In genomic region chr12:54358620-54358944, GRCh38 we compare ENCODE assay signal across 9 cellular contexts. TPM values are rescaled to one million over a fixed set of nuclear protein-coding genes. Genes with fewer than 3 reads are reported as not detected.
DNase-seq lines count a peak whose midpoint lies in the region; ATAC-seq and TF ChIP-seq lines count a peak whose summit lies in the region.
"Had no signal": no experiment of that assay in that cellular context is flagged by ENCODE, and none has a peak within 500 bp of the region (broad histone marks: within the 10 kb centered on the region; RNA-seq: fewer than 3 reads in every experiment).

No MANE protein-coding gene starts in this region.

- peak overlapping the region; percentile 98 for H3K4me2 ChIP-seq in KMS-11

- 3 to 4% methylated on average over 4 to 7 of the region's 7 CpGs for WGBS in endodermal cell (ENCODE audit: insufficient coverage in 1 of 2, insufficient read length in 1 of 2), 2 experiments

- peak overlapping the region; percentile 96 for H2AFZ ChIP-seq in KMS-11 (ENCODE audit: low read depth)

- TF ChIP-seq CTCF in AG04450 (IDR thresholded peaks at IDR 0.05; ENCODE audit: low read depth, low read length) (no peak), KMS-11 (conservative IDR thresholded peaks at IDR 0.05; ENCODE audit: low read depth, low read length) (0 out of 2 replicates have a peak, but pooled peaks have one; percentile 17), endodermal cell (conservative IDR thresholded peaks at IDR 0.05) (no peak), GM13976 (IDR thresholded peaks at IDR 0.05; ENCODE audit: borderline replicate concordance, control extremely low read depth, extremely low read depth, insufficient read depth, missing control alignments) (no peak), GM13977 (IDR thresholded peaks at IDR 0.05; ENCODE audit: extremely low read depth, insufficient read depth, missing control alignments) (no peak)

- H3K36me3 Mint-ChIP-seq in endodermal cell (ENCODE audit: low read depth): no peaks in the 10 kb centered on the region
- no peaks in the 10 kb centered on the region for H3K36me3 Mint-ChIP-seq in naive thymus-derived CD4-positive, alpha-beta T cell
- peaks cover 0 to 6% of the 10 kb centered on the region in 2 donors for H3K36me3 Mint-ChIP-seq in stimulated activated naive B cell treated with anti-CD40 and anti-IgM and Interleukin-4, amounts not matched to agents 10 μg/mL and 1 μg/mL and 100 μg/mL, for 72 hours
- H3K36me3 Mint-ChIP-seq: naive B cell had no signal

- H3K9ac ChIP-seq in KMS-11 (peak overlapping the region; percentile 62), endodermal cell (ENCODE audit: extremely low read depth, low read length, poor library complexity, severe bottlenecking) (peak overlapping the region; percentile 72)

- CTCF ChIA-PET in AG04450 (lab: Charles Lee): interaction anchor here (0.7 to 7.0 kb wide), 12 partner anchors 10 to 144 kb away, joined by 3 to 48 read pairs (median 18); partner anchors contain the start of gene COPZ1
- CTCF ChIA-PET in naive thymus-derived CD4-positive, alpha-beta T cell (lab: Charles Lee): interaction anchor here (1.0 to 4.0 kb wide), 12 partner anchors 10 to 143 kb away, joined by 3 to 41 read pairs (median 5); partner anchors contain the start of genes CBX5 and COPZ1

- peak overlapping the region; percentile 65 for H3K4me3 ChIP-seq in AG04450 (ENCODE audit: low read depth, low read length)
- H3K4me3 ChIP-seq in KMS-11 (IDR thresholded peaks at IDR 0.05; ENCODE audit: insufficient read depth, low read depth, low read length): peak overlapping the region; percentile 79
- H3K4me3 ChIP-seq in endodermal cell (ENCODE audit: low read length): peak overlapping the region; percentile 92
- H3K4me3 ChIP-seq in naive thymus-derived CD4-positive, alpha-beta T cell (ENCODE audit: low read length): peak overlapping the region; percentile 88

- no peaks in the 10 kb centered on the region for H3K36me3 ChIP-seq in KMS-11 (ENCODE audit: insufficient read depth)
- no peaks in the 10 kb centered on the region for H3K36me3 ChIP-seq in endodermal cell (ENCODE audit: control insufficient read depth, insufficient read depth, low read length)
- no peaks in the 10 kb centered on the region for H3K36me3 ChIP-seq in naive thymus-derived CD4-positive, alpha-beta T cell (ENCODE audit: control insufficient read depth in 2 of 3, insufficient read depth in 3 of 3, low read length in 3 of 3)

- POLR2A ChIA-PET in AG04450 (lab: Yijun Ruan, JAX): interaction anchor here (0.5 to 2.6 kb wide), 12 partner anchors 12 to 138 kb away, joined by 3 to 18 read pairs (median 6); partner anchors contain the start of genes CBX5, COPZ1 and HNRNPA1
- POLR2A ChIA-PET in naive thymus-derived CD4-positive, alpha-beta T cell (lab: Charles Lee): interaction anchor here (0.7 to 5.6 kb wide), 16 partner anchors 10 to 144 kb away, joined by 3 to 68 read pairs (median 6); partner anchors contain the start of genes CBX5, COPZ1 and HNRNPA1

- no peak overlapping the region for H3K4me3 Mint-ChIP-seq in endodermal cell
- H3K4me3 Mint-ChIP-seq in naive thymus-derived CD4-positive, alpha-beta T cell: no peak overlapping the region
- no peak overlapping the region for H3K4me3 Mint-ChIP-seq in stimulated activated naive B cell treated with anti-CD40 and anti-IgM and Interleukin-4, amounts not matched to agents 10 μg/mL and 1 μg/mL and 100 μg/mL, for 72 hours
- H3K4me3 Mint-ChIP-seq: naive B cell had no signal

- no peaks in the 10 kb centered on the region for H4K20me1 ChIP-seq in KMS-11 (ENCODE audit: insufficient read depth)

- ATAC-seq in naive thymus-derived CD4-positive, alpha-beta T cell: no peak
- ATAC-seq in stimulated activated naive B cell treated with anti-CD40 and anti-IgM and Interleukin-4, amounts not matched to agents 10 μg/mL and 1 μg/mL and 100 μg/mL, for 72 hours (replicated peaks): no peak

- H3K79me2 ChIP-seq in KMS-11 (ENCODE audit: insufficient read depth, low read depth): no peaks in the 10 kb centered on the region

- H3K27ac Mint-ChIP-seq in endodermal cell: no peak overlapping the region
- H3K27ac Mint-ChIP-seq in naive thymus-derived CD4-positive, alpha-beta T cell: no peak overlapping the region
- H3K27ac Mint-ChIP-seq in stimulated activated naive B cell treated with anti-CD40 and anti-IgM and Interleukin-4, amounts not matched to agents 10 μg/mL and 1 μg/mL and 100 μg/mL, for 72 hours: no peak overlapping the region
- H3K27ac Mint-ChIP-seq: naive B cell had no signal

- no peaks in the 10 kb centered on the region for H3K9me3 ChIP-seq in AG04450 (ENCODE audit: control insufficient read depth, insufficient read depth, low read length)
- H3K9me3 ChIP-seq in endodermal cell (ENCODE audit: control insufficient read depth, low read length): no peaks in the 10 kb centered on the region
- H3K9me3 ChIP-seq in naive thymus-derived CD4-positive, alpha-beta T cell (ENCODE audit: control insufficient read depth in 2 of 3, low read length in 3 of 3): no peaks in the 10 kb centered on the region

- H3K27ac ChIP-seq in AG04450 (ENCODE audit: low read depth, low read length) (peak overlapping the region; percentile 67), KMS-11 (peak overlapping the region; percentile 26), endodermal cell (ENCODE audit: low read depth, low read length) (peak overlapping the region; percentile 86)
- peak overlapping the region; percentile 85 for H3K27ac ChIP-seq in naive thymus-derived CD4-positive, alpha-beta T cell (ENCODE audit: low read depth, low read length)

- peaks cover 15% of the 10 kb centered on the region for H3K4me1 Mint-ChIP-seq in endodermal cell
- H3K4me1 Mint-ChIP-seq in naive thymus-derived CD4-positive, alpha-beta T cell: peaks cover 5 to 23% (median 13%) of the 10 kb centered on the region in 7 donors
- H3K4me1 Mint-ChIP-seq in stimulated activated naive B cell treated with anti-CD40 and anti-IgM and Interleukin-4, amounts not matched to agents 10 μg/mL and 1 μg/mL and 100 μg/mL, for 72 hours: peaks cover 13 to 19% of the 10 kb centered on the region in 2 donors

- DNase-seq in AG04450 (ENCODE audit: low read depth, low spot score) (no peak), endodermal cell (no peak), GM13976 (ENCODE audit: low spot score) (no peak), NCI-H2171 (lab: John Stamatoyannopoulos, UW) (no peak), GM13977 (ENCODE audit: low spot score) (no peak)
- no peak for DNase-seq in naive thymus-derived CD4-positive, alpha-beta T cell
- no peak for DNase-seq in stimulated activated naive B cell treated with anti-CD40 and anti-IgM and Interleukin-4, amounts not matched to agents 10 μg/mL and 1 μg/mL and 100 μg/mL, for 72 hours

- no peaks in the 10 kb centered on the region for H3K9me3 Mint-ChIP-seq in endodermal cell
- H3K9me3 Mint-ChIP-seq in naive thymus-derived CD4-positive, alpha-beta T cell: no peaks in the 10 kb centered on the region
- no peaks in the 10 kb centered on the region for H3K9me3 Mint-ChIP-seq in stimulated activated naive B cell treated with anti-CD40 and anti-IgM and Interleukin-4, amounts not matched to agents 10 μg/mL and 1 μg/mL and 100 μg/mL, for 72 hours
- H3K9me3 Mint-ChIP-seq: naive B cell had no signal

- H3K27me3 Mint-ChIP-seq in endodermal cell (ENCODE audit: insufficient read depth): peaks cover 9% of the 10 kb centered on the region
- no peaks in the 10 kb centered on the region for H3K27me3 Mint-ChIP-seq in naive thymus-derived CD4-positive, alpha-beta T cell
- no peaks in the 10 kb centered on the region for H3K27me3 Mint-ChIP-seq in stimulated activated naive B cell treated with anti-CD40 and anti-IgM and Interleukin-4, amounts not matched to agents 10 μg/mL and 1 μg/mL and 100 μg/mL, for 72 hours
- H3K27me3 Mint-ChIP-seq: naive B cell had no signal

- intact Hi-C loops in naive thymus-derived CD4-positive, alpha-beta T cell (cut with micrococcal nuclease): loop anchor here in 1 of 2 donors (1.0 to 2.0 kb wide), 2 partner anchors 54 to 169 kb away; no protein-coding TSS in a partner anchor

- in situ Hi-C loops in GM13976 (cut with MboI; ENCODE audit: low sequenced_read_pairs, unreplicated experiment) (no loop called here), GM13977 (cut with MboI; ENCODE audit: low pct_unique_long_range_greater_than_20kb, low sequenced_read_pairs, unreplicated experiment) (loop anchor here (25.0 kb wide), 1 partner anchor 346 kb away; the partner anchor contains the start of genes HOXC8 and HOXC9)

- peaks cover 24% of the 10 kb centered on the region for H3K4me1 ChIP-seq in KMS-11 (ENCODE audit: low read depth, poor library complexity, severe bottlenecking)
- peaks cover 26% of the 10 kb centered on the region for H3K4me1 ChIP-seq in endodermal cell (ENCODE audit: control insufficient read depth, insufficient read depth, low read length)
- peaks cover 5 to 15% of the 10 kb centered on the region in 2 donors for H3K4me1 ChIP-seq in naive thymus-derived CD4-positive, alpha-beta T cell (ENCODE audit: control insufficient read depth in 2 of 2, insufficient read depth in 2 of 2, low read length in 2 of 2)

- no peaks in the 10 kb centered on the region for H3K27me3 ChIP-seq in AG04450 (ENCODE audit: control insufficient read depth, insufficient read depth, low read length)
- H3K27me3 ChIP-seq in KMS-11 (ENCODE audit: insufficient read depth, low read depth): peaks cover 28% of the 10 kb centered on the region
- no peaks in the 10 kb centered on the region for H3K27me3 ChIP-seq in endodermal cell (ENCODE audit: control insufficient read depth, insufficient read depth, low read length, poor library complexity, severe bottlenecking)
- H3K27me3 ChIP-seq in naive thymus-derived CD4-positive, alpha-beta T cell (ENCODE audit: control insufficient read depth in 2 of 2, insufficient read depth in 2 of 2, low read length in 2 of 2): no peaks in the 10 kb centered on the region

RNA-seq across cellular contexts. Expression of gene GPR84, which starts 5.7 kb away (rescaled TPM):
- polyA plus RNA-seq in AG04450 (2011; rRNA removed): not detected in 2 replicates
- not detected in 2 replicates for polyA minus RNA-seq in AG04450 (2011; rRNA and poly(A)+ RNA removed)
- not detected for total RNA-seq in endodermal cell
- 0.11 TPM for polyA plus RNA-seq in endodermal cell (2013, experiment 1 of 2)
- polyA plus RNA-seq in endodermal cell (2013, experiment 2 of 2): not detected
- 10 to 100 TPM in 1 of 5 experiments, 1 to 10 TPM in 2, not detected in 2; 1.2 to 13.1 (median 3.9) TPM for total RNA-seq in naive thymus-derived CD4-positive, alpha-beta T cell
- polyA plus RNA-seq in naive thymus-derived CD4-positive, alpha-beta T cell: not detected

RNA-seq across cellular contexts. Expression of gene ZNF385A, which starts 26.0 kb away (rescaled TPM):
- 1.5 and 2.8 TPM in 2 replicates for polyA plus RNA-seq in AG04450 (2011; rRNA removed)
- 2.9 and 3.1 TPM in 2 replicates for polyA minus RNA-seq in AG04450 (2011; rRNA and poly(A)+ RNA removed)
- total RNA-seq in endodermal cell: 10 to 100 TPM; 10.5 to 16.3 TPM
- polyA plus RNA-seq in endodermal cell (2013, experiment 1 of 2): 39.3 TPM
- 35.5 TPM for polyA plus RNA-seq in endodermal cell (2013, experiment 2 of 2)
- 10 to 100 TPM in 1 of 5 experiments, 1 to 10 TPM in 4; 1.3 to 69.9 (median 1.4) TPM for total RNA-seq in naive thymus-derived CD4-positive, alpha-beta T cell
- under 1 TPM; 0.39 to 0.78 TPM for polyA plus RNA-seq in naive thymus-derived CD4-positive, alpha-beta T cell

RNA-seq across cellular contexts. Expression of gene COPZ1, which starts 33.7 kb away (rescaled TPM):
- polyA plus RNA-seq in AG04450 (2011; rRNA removed): 355 and 404 TPM in 2 replicates
- polyA minus RNA-seq in AG04450 (2011; rRNA and poly(A)+ RNA removed): 137 and 153 TPM in 2 replicates
- 100 to 1,000 TPM; 153 to 183 TPM for total RNA-seq in endodermal cell
- polyA plus RNA-seq in endodermal cell (2013, experiment 1 of 2): 138 TPM
- 134 TPM for polyA plus RNA-seq in endodermal cell (2013, experiment 2 of 2)
- 100 to 1,000 TPM in 1 of 5 experiments, 10 to 100 TPM in 4; 47.5 to 141 (median 80.0) TPM for total RNA-seq in naive thymus-derived CD4-positive, alpha-beta T cell
- polyA plus RNA-seq in naive thymus-derived CD4-positive, alpha-beta T cell: 100 to 1,000 TPM; 131 to 171 TPM

RNA-seq across cellular contexts. Expression of gene NFE2, which starts 57.8 kb away (rescaled TPM):
- 0.25 and 0.37 TPM in 2 replicates for polyA plus RNA-seq in AG04450 (2011; rRNA removed)
- 0.30 and 0.41 TPM in 2 replicates for polyA minus RNA-seq in AG04450 (2011; rRNA and poly(A)+ RNA removed)
- total RNA-seq in endodermal cell: 1 to 10 TPM; 2.7 TPM
- 1.8 TPM for polyA plus RNA-seq in endodermal cell (2013, experiment 1 of 2)
- 1.6 TPM for polyA plus RNA-seq in endodermal cell (2013, experiment 2 of 2)
- 10 to 100 TPM in 1 of 5 experiments, 1 to 10 TPM in 1, not detected in 3; 2.0 to 23.3 TPM for total RNA-seq in naive thymus-derived CD4-positive, alpha-beta T cell
- under 1 TPM in 1 of 2 donors, not detected in 1; 0.61 TPM for polyA plus RNA-seq in naive thymus-derived CD4-positive, alpha-beta T cell

Comparison
In these comparisons a context has a peak if more than half of its experiments do, and no peak if none do; other contexts are left out.
1. H3K27ac ChIP-seq: peak in every context shown above with its lines; median percentile 86 in endodermal cell; 85 in naive thymus-derived CD4-positive, alpha-beta T cell; 67 in AG04450; 26 in KMS-11.